ENCODE assay signal across 18 cellular contexts in genomic region chr2:190789074-190790004, GRCh38.
DNase-seq lines count a peak whose midpoint lies in the region; ATAC-seq, FAIRE-seq and TF ChIP-seq lines count a peak whose summit lies in the region.
"Had no signal": no experiment of that assay in that cellular context is flagged by ENCODE, and none has a peak within 500 bp of the region (broad histone marks: within the 10 kb centered on the region; RNA-seq: fewer than 3 reads in every experiment).

No MANE protein-coding gene starts in this region.

- 68% methylated on average over 2 of the region's 2 CpGs; no CpG with 5 or more reads in 1 of the 2 experiments for WGBS in H1 (ENCODE audit: extremely low coverage in 1 of 2, insufficient coverage in 1 of 2, insufficient read length in 1 of 2, insufficient replicate concordance in 2 of 2, low coverage in 1 of 2, low lambda C conversion rate in 2 of 2, missing lambda C conversion rate in 1 of 2), 2 experiments
- WGBS in testis, 2 donors = 63 to 78% methylated on average over 2 of the region's 2 CpGs

- H2BK15ac ChIP-seq in H1 (ENCODE audit: low read length) = 0 out of 2 replicates have a peak overlapping the region, but pooled peaks have one; percentile 67

- H3K9me3 ChIP-seq in Caco-2 (no peaks in the 10 kb centered on the region), H1 (ENCODE audit: insufficient read depth in 2 of 2, low read depth in 1 of 2, low read length in 1 of 2) (no peaks in the 10 kb centered on the region), testis (no peaks in the 10 kb centered on the region)
- H3K9me3 ChIP-seq: lower lobe of right lung had no signal

- no peak overlapping the region; the same call in 1 of the 2 replicates for H2BK12ac ChIP-seq in H1 (ENCODE audit: low read depth, low read length)

- TF ChIP-seq CTCF in Caco-2 (IDR thresholded peaks at IDR 0.05; ENCODE audit: insufficient read depth in 1 of 2, low read depth in 1 of 2, low read length in 1 of 2, severe bottlenecking in 1 of 2, unreplicated experiment in 1 of 2) (no peak), H1 (IDR thresholded peaks at IDR 0.05; ENCODE audit: control extremely low read depth in 1 of 3, insufficient read depth in 1 of 3, low read depth in 1 of 3, low read length in 3 of 3) (no peak), nephron progenitor cell (IDR thresholded peaks at IDR 0.05) (no peak), type B pancreatic cell (conservative IDR thresholded peaks at IDR 0.05) (no peak), testis (IDR thresholded peaks at IDR 0.05) (no peak)

- no peaks in the 10 kb centered on the region for H3K79me2 ChIP-seq in H1 (ENCODE audit: control insufficient read depth in 1 of 2, insufficient read depth in 2 of 2, low read length in 2 of 2)

- CTCF ChIA-PET in Caco-2 (lab: Charles Lee) = interaction anchor here (1.3 kb wide), 1 partner anchor 13 kb away, joined by 4 read pairs; no protein-coding TSS in a partner anchor
- CTCF ChIA-PET in H1 (lab: Charles Lee; ENCODE audit: partially characterized antibody) = interaction anchor here (0.6 to 1.7 kb wide), 3 partner anchors 12 to 411 kb away, joined by 3 to 4 read pairs (median 3); no protein-coding TSS in a partner anchor

- no peak overlapping the region for H2BK120ac ChIP-seq in H1 (replicated peaks; ENCODE audit: low read depth, low read length)

- TF ChIP-seq POLR2A in H1 (IDR thresholded peaks at IDR 0.05; ENCODE audit: control extremely low read depth in 1 of 2, low read depth in 2 of 2, low read length in 2 of 2) = no peak
- TF ChIP-seq POLR2A in testis (IDR thresholded peaks at IDR 0.05) = no peak

- H3K79me1 ChIP-seq in H1 (ENCODE audit: low read depth, low read length) = no peaks in the 10 kb centered on the region

- intact Hi-C loops in Caco-2 (cut with micrococcal nuclease; ENCODE audit: unreplicated experiment) = loop anchor here (1.0 kb wide), 1 partner anchor 20 kb away; no protein-coding TSS in a partner anchor
- intact Hi-C loops in testis (cut with DNase I; ENCODE audit: low total_unique reads) = no loop called here

- no peaks in the 10 kb centered on the region for H4K20me1 ChIP-seq in H1 (replicated peaks in 1 of 2; ENCODE audit: control insufficient read depth in 1 of 2, insufficient read depth in 2 of 2, low read length in 2 of 2)

- H3K56ac ChIP-seq in H1 (replicated peaks; ENCODE audit: insufficient read length, low read depth, low read length) = no peak overlapping the region

- H3K27ac Mint-ChIP-seq in Caco-2 (ENCODE audit: unreplicated experiment) (peak overlapping the region; percentile 67), nephron progenitor cell (peak overlapping the region; percentile 34), type B pancreatic cell (no peak overlapping the region)
- H3K27ac Mint-ChIP-seq: activated CD8-positive, alpha-beta T cell treated with anti-CD3 and anti-CD28 coated beads, Interleukin-2, amount 10 ng/mL, durations not matched to agents 7 days and 5 days had no signal

- no peak overlapping the region for H2AK5ac ChIP-seq in H1 (ENCODE audit: low read depth, low read length)

- no peak overlapping the region for H3K18ac ChIP-seq in H1 (ENCODE audit: extremely low read depth, low read length)

- H2BK5ac ChIP-seq in H1 (ENCODE audit: low read depth, low read length) = no peak overlapping the region

- H3K4me1 ChIP-seq in Caco-2 = peaks cover 46% of the 10 kb centered on the region
- H3K4me1 ChIP-seq in H1 (replicated peaks in 1 of 4; ENCODE audit: control insufficient read depth in 3 of 4, insufficient read depth in 4 of 4, low read length in 3 of 4) = peaks cover 0 to 10% (median 9%) of the 10 kb centered on the region in 4 experiments; a peak in 5 of 7 replicates
- peaks cover 12% of the 10 kb centered on the region for H3K4me1 ChIP-seq in testis

- peak in 1 of 2 experiments; percentile 31 for DNase-seq in Caco-2
- peak; percentile 19 for DNase-seq in NCI-H69 (lab: John Stamatoyannopoulos, UW)
- DNase-seq in H1 (ENCODE audit: low read depth in 1 of 2, low spot score in 2 of 2) = no peak
- no peak for DNase-seq in nephron progenitor cell
- no peak for DNase-seq in type B pancreatic cell (ENCODE audit: extremely low spot score, unreplicated experiment)
- DNase-seq in testis = no peak
- DNase-seq in activated CD4-positive, CD25-positive, alpha-beta regulatory T cell treated with anti-CD3 and anti-CD28 coated beads, Interleukin-2, amount 50 U/mL, for 72 hours = no peak
- DNase-seq: activated CD8-positive, alpha-beta T cell treated with anti-CD3 and anti-CD28 coated beads, Interleukin-2, amount 10 ng/mL, durations not matched to agents 7 days and 5 days; AML-193; foreskin keratinocyte; lower lobe of right lung; naive thymus-derived CD8-positive, alpha-beta T cell; NCI-H2107; retina had no signal

- H3K4me3 ChIP-seq in Caco-2 (ENCODE audit: low read depth, low read length) = no peak overlapping the region
- no peak overlapping the region for H3K4me3 ChIP-seq in H1 (ENCODE audit: extremely low read depth in 1 of 4, insufficient read depth in 2 of 4, low read depth in 3 of 4, low read length in 4 of 4)
- H3K4me3 ChIP-seq in testis = no peak overlapping the region
- H3K4me3 ChIP-seq: lower lobe of right lung had no signal

- H3K23ac ChIP-seq in H1 (ENCODE audit: insufficient read length) = no peak overlapping the region

- H4K8ac ChIP-seq in H1 (ENCODE audit: extremely low read depth, insufficient read depth, low read length) = no peak overlapping the region

- no peak for TF ChIP-seq EP300 in H1 (IDR thresholded peaks at IDR 0.05; ENCODE audit: borderline replicate concordance in 1 of 2, low read depth in 2 of 2, low read length in 2 of 2)

- peak overlapping the region; percentile 10; the same call in 1 of the 2 replicates for H2AFZ ChIP-seq in H1 (ENCODE audit: low read length)

- peaks cover 47% of the 10 kb centered on the region for H3K4me1 Mint-ChIP-seq in Caco-2 (ENCODE audit: low read depth, unreplicated experiment)
- peaks cover 74% of the 10 kb centered on the region for H3K4me1 Mint-ChIP-seq in nephron progenitor cell
- H3K4me1 Mint-ChIP-seq in type B pancreatic cell (ENCODE audit: unreplicated experiment) = peaks cover 37% of the 10 kb centered on the region

- no peaks in the 10 kb centered on the region for H3K27me3 Mint-ChIP-seq in Caco-2 (ENCODE audit: insufficient read depth, unreplicated experiment)
- H3K27me3 Mint-ChIP-seq in nephron progenitor cell (ENCODE audit: low read depth, poor library complexity) = no peaks in the 10 kb centered on the region
- no peaks in the 10 kb centered on the region for H3K27me3 Mint-ChIP-seq in type B pancreatic cell

- no peak overlapping the region for H3K9ac ChIP-seq in H1 (replicated peaks in 1 of 4; ENCODE audit: extremely low read depth in 1 of 4, low read depth in 3 of 4, low read length in 3 of 4)

- H3K4me3 Mint-ChIP-seq in Caco-2 (ENCODE audit: unreplicated experiment) (no peak overlapping the region), nephron progenitor cell (peak overlapping the region; percentile 37), type B pancreatic cell (no peak overlapping the region)
- H3K4me3 Mint-ChIP-seq: activated CD8-positive, alpha-beta T cell treated with anti-CD3 and anti-CD28 coated beads, Interleukin-2, amount 10 ng/mL, durations not matched to agents 7 days and 5 days; naive thymus-derived CD8-positive, alpha-beta T cell had no signal

- H4K5ac ChIP-seq in H1 (ENCODE audit: insufficient read length, low read depth, low read length) = no peak overlapping the region

- H3K23me2 ChIP-seq in H1 (ENCODE audit: low read depth, low read length) = no peaks in the 10 kb centered on the region

- H3K36me3 ChIP-seq in Caco-2 (ENCODE audit: control insufficient read depth, insufficient read depth, low read length) = no peaks in the 10 kb centered on the region
- no peaks in the 10 kb centered on the region for H3K36me3 ChIP-seq in H1 (ENCODE audit: control insufficient read depth in 2 of 4, insufficient read depth in 4 of 4, low read length in 3 of 4)
- no peaks in the 10 kb centered on the region for H3K36me3 ChIP-seq in testis (ENCODE audit: low read depth, missing control alignments)
- H3K36me3 ChIP-seq: lower lobe of right lung had no signal

- POLR2A ChIA-PET in Caco-2 (lab: Charles Lee) = no interaction called here
- POLR2A ChIA-PET in H1 (lab: Charles Lee; ENCODE audit: partially characterized antibody) = no interaction called here

- H3K27me3 ChIP-seq in Caco-2 (replicated peaks; ENCODE audit: control insufficient read depth, insufficient read depth, low read length) (no peaks in the 10 kb centered on the region), H1 (replicated peaks in 1 of 4; ENCODE audit: control insufficient read depth in 3 of 4, extremely low read depth in 1 of 4, insufficient read depth in 3 of 4, low read length in 3 of 4) (no peaks in the 10 kb centered on the region), testis (no peaks in the 10 kb centered on the region)
- H3K27me3 ChIP-seq: foreskin keratinocyte had no signal

- no peak overlapping the region for H4K91ac ChIP-seq in H1 (replicated peaks; ENCODE audit: insufficient read length, low read length)

- FAIRE-seq in H1 (lab: Jason Lieb, UNC) = no peak
- FAIRE-seq: GM19239 had no signal

- H3K36me3 Mint-ChIP-seq in Caco-2 (ENCODE audit: insufficient read depth, unreplicated experiment) = no peaks in the 10 kb centered on the region
- H3K36me3 Mint-ChIP-seq in nephron progenitor cell (ENCODE audit: low read depth) = no peaks in the 10 kb centered on the region
- H3K36me3 Mint-ChIP-seq in type B pancreatic cell = peaks cover 5% of the 10 kb centered on the region
- H3K36me3 Mint-ChIP-seq: naive thymus-derived CD8-positive, alpha-beta T cell had no signal

- no TSS peak for BruUV-seq in Caco-2 (replicated peaks; lab: Mats Ljungman, UMichigan)

- no peak overlapping the region for H3K27ac ChIP-seq in H1 (ENCODE audit: low read depth, low read length)
- H3K27ac ChIP-seq in testis = no peak overlapping the region
- H3K27ac ChIP-seq: foreskin keratinocyte, lower lobe of right lung had no signal

- no peak for TF ChIP-seq RAD21 in H1 (IDR thresholded peaks at IDR 0.05 in 1 of 2, conservative IDR thresholded peaks at IDR 0.05 in 1 of 2; ENCODE audit: low read depth in 2 of 2, low read length in 2 of 2)

- H3K4me2 ChIP-seq in H1 (ENCODE audit: insufficient read depth in 1 of 2, low read depth in 2 of 2, low read length in 2 of 2) = no peak overlapping the region

- H3K9me3 Mint-ChIP-seq in Caco-2 (ENCODE audit: unreplicated experiment) = peaks cover 4% of the 10 kb centered on the region
- peaks cover 5% of the 10 kb centered on the region for H3K9me3 Mint-ChIP-seq in nephron progenitor cell
- peaks cover 7% of the 10 kb centered on the region for H3K9me3 Mint-ChIP-seq in type B pancreatic cell
- H3K9me3 Mint-ChIP-seq: naive thymus-derived CD8-positive, alpha-beta T cell had no signal

- no peak overlapping the region for H3K14ac ChIP-seq in H1 (ENCODE audit: insufficient read length)

- ATAC-seq in HG03159 (IDR thresholded peaks at IDR 0.05; ENCODE audit: unreplicated experiment) = no peak
- ATAC-seq: activated CD8-positive, alpha-beta T cell treated with anti-CD3 and anti-CD28 coated beads, Interleukin-2, amount 10 ng/mL, durations not matched to agents 7 days and 5 days; foreskin keratinocyte; lower lobe of right lung; naive thymus-derived CD8-positive, alpha-beta T cell; Panc1; SK-N-SH treated with all-trans-retinoic acid at 6 μM for 48 hours had no signal

- H3K4ac ChIP-seq in H1 (replicated peaks; ENCODE audit: insufficient read length, low read depth, low read length) = no peak overlapping the region

- H2BK20ac ChIP-seq in H1 (ENCODE audit: low read length) = no peak overlapping the region
